ENCODE assay signal across 2 cellular contexts in genomic region chr11:69627551-69627950, GRCh38.
TF ChIP-seq lines count a peak whose summit lies in the region.

No MANE protein-coding gene starts in this region.

TF ChIP-seq in H1, 55 proteins besides CTCF, POLR2A, EP300 and RAD21:
- no peak for TF ChIP-seq HDAC6 (IDR thresholded peaks at IDR 0.05; ENCODE audit: low read depth, low read length)

TF ChIP-seq in GM23338, 12 proteins besides CTCF, POLR2A, EP300 and RAD21:
- TF ChIP-seq CREB1 (CRISPR knock-in tag; IDR thresholded peaks at IDR 0.05; ENCODE audit: low read depth): no peak
- no peak for TF ChIP-seq REST (IDR thresholded peaks at IDR 0.05; ENCODE audit: unreplicated experiment)
- TF ChIP-seq ZNF462 (CRISPR knock-in tag; IDR thresholded peaks at IDR 0.05): no peak
- no peak for TF ChIP-seq EZH2phosphoT487 (IDR thresholded peaks at IDR 0.05; ENCODE audit: unreplicated experiment)
- no peak for TF ChIP-seq ETS1 (IDR thresholded peaks at IDR 0.05)
- TF ChIP-seq ZNF114 (CRISPR knock-in tag; IDR thresholded peaks at IDR 0.05): no peak
- TF ChIP-seq ZNF331 (CRISPR knock-in tag; IDR thresholded peaks at IDR 0.05; ENCODE audit: low read depth): no peak
- no peak for TF ChIP-seq STAT1 (IDR thresholded peaks at IDR 0.05; ENCODE audit: unreplicated experiment)
- TF ChIP-seq NANOG (IDR thresholded peaks at IDR 0.05; ENCODE audit: borderline replicate concordance): no peak
- TF ChIP-seq EZH2 (IDR thresholded peaks at IDR 0.05; ENCODE audit: low read depth, unreplicated experiment): no peak
- no peak for TF ChIP-seq POLR2AphosphoS5 (IDR thresholded peaks at IDR 0.05; ENCODE audit: low read depth)
- TF ChIP-seq JUNB (IDR thresholded peaks at IDR 0.05; ENCODE audit: unreplicated experiment): no peak
